Comparison of ENCODE assay signal across 15 cellular contexts in the genomic region with DNA sequence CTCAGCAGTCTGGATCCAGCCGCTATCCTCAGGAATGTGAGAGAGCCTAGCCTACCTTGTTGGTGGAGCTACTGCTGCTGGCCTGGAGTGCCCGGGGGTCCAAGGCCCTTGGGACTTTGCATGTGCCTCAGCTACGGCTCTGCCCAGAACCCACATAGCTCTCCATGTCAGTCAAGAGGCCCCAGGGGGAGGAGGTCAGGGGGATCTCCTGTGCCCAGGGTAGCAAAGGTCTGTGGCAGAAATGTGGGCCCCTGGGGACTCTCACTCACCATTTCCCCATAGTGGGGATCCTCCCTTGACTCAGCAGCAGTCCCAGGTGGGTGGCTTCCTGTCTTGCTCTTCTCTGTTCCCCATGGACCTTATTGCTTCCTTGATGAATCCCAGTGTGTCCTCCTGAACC.
A peak's percentile ranks its signal among the peaks of the same experiment; 100 is the strongest.
DNase-seq lines count a peak whose midpoint lies in the region; ATAC-seq and TF ChIP-seq lines count a peak whose summit lies in the region.
"Had no signal": no experiment of that assay in that cellular context is flagged by ENCODE, and none has a peak within 500 bp of the region (broad histone marks: within the 10 kb centered on the region; RNA-seq: fewer than 3 reads in every experiment).

No MANE protein-coding gene starts in this region.

- no peaks in the 10 kb centered on the region for H3K4me1 ChIP-seq in upper lobe of right lung
- H3K4me1 ChIP-seq: parathyroid adenoma had no signal

- intact Hi-C loops in upper lobe of right lung (cut with DNase I), result no loop called here

- peak overlapping the region in 1 of 2 donors; percentile 74 for H3K27ac Mint-ChIP-seq in stimulated activated naive CD8-positive, alpha-beta T cell treated with anti-CD3 and anti-CD28 coated beads, Interleukin-15, amount 100 ng/mL, for 72 hours
- H3K27ac Mint-ChIP-seq: immature natural killer cell had no signal

- DNase-seq in stimulated activated naive CD8-positive, alpha-beta T cell treated with anti-CD3 and anti-CD28 coated beads, Interleukin-15, amount 100 ng/mL, for 72 hours, result no peak
- no peak for DNase-seq in stimulated activated naive CD8-positive, alpha-beta T cell treated with anti-CD3 and anti-CD28 coated beads, Interleukin-15, Interleukin-2, amounts not matched to agents 100 U/mL and 50 U/mL, for 24 hours
- no peak for DNase-seq in upper lobe of right lung
- no peak for DNase-seq in GM03348 (ENCODE audit: low spot score)
- no peak for DNase-seq in NCI-H82 treated with DMSO at 0.1 percent for 48 hours (lab: John Stamatoyannopoulos, UW; ENCODE audit: unreplicated experiment)
- no peak for DNase-seq in activated CD4-positive, alpha-beta T cell treated with anti-CD3 and anti-CD28 coated beads, Interleukin-2, amount 50 U/mL, for 4 hours
- DNase-seq: 8988T, COR-L47, immature natural killer cell, MG63, midbrain, NCI-H2107 had no signal

- no peak for TF ChIP-seq CTCF in upper lobe of right lung (IDR thresholded peaks at IDR 0.05)

- H3K27ac ChIP-seq in upper lobe of right lung, result no peak overlapping the region
- H3K27ac ChIP-seq: parathyroid adenoma had no signal

- H3K4me1 Mint-ChIP-seq in stimulated activated naive CD8-positive, alpha-beta T cell treated with anti-CD3 and anti-CD28 coated beads, Interleukin-15, amount 100 ng/mL, for 72 hours, result no peaks in the 10 kb centered on the region

- H3K4me3 Mint-ChIP-seq in stimulated activated naive CD8-positive, alpha-beta T cell treated with anti-CD3 and anti-CD28 coated beads, Interleukin-15, amount 100 ng/mL, for 72 hours, result no peak overlapping the region
- H3K4me3 Mint-ChIP-seq: immature natural killer cell had no signal

- peaks cover 14% of the 10 kb centered on the region for H3K27me3 Mint-ChIP-seq in stimulated activated naive CD8-positive, alpha-beta T cell treated with anti-CD3 and anti-CD28 coated beads, Interleukin-15, amount 100 ng/mL, for 72 hours

- no peak overlapping the region for H3K4me3 ChIP-seq in upper lobe of right lung
- H3K4me3 ChIP-seq: MG63 had no signal

- H3K9me3 Mint-ChIP-seq in stimulated activated naive CD8-positive, alpha-beta T cell treated with anti-CD3 and anti-CD28 coated beads, Interleukin-15, amount 100 ng/mL, for 72 hours, result peaks cover 0 to 6% of the 10 kb centered on the region in 2 donors

- no peaks in the 10 kb centered on the region for H3K36me3 ChIP-seq in upper lobe of right lung
- H3K36me3 ChIP-seq: MG63 had no signal

- H3K27me3 ChIP-seq in upper lobe of right lung, result no peaks in the 10 kb centered on the region
- H3K27me3 ChIP-seq: MG63 had no signal

- H3K9me3 ChIP-seq in upper lobe of right lung, result no peaks in the 10 kb centered on the region

- peak; percentile 20 for ATAC-seq in stimulated activated naive CD8-positive, alpha-beta T cell treated with anti-CD3 and anti-CD28 coated beads, Interleukin-15, amount 100 ng/mL, for 72 hours
- ATAC-seq in stimulated activated naive CD8-positive, alpha-beta T cell treated with anti-CD3 and anti-CD28 coated beads, Interleukin-15, Interleukin-2, amounts not matched to agents 100 U/mL and 50 U/mL, for 24 hours, result no peak
- ATAC-seq in HG02623 (IDR thresholded peaks at IDR 0.05; ENCODE audit: unreplicated experiment), result peak; percentile 64
- ATAC-seq in HG03196 (IDR thresholded peaks at IDR 0.05; ENCODE audit: unreplicated experiment), result peak; percentile 80
- ATAC-seq in upper lobe of right lung, result peak; percentile 20
